In the genomic region with DNA sequence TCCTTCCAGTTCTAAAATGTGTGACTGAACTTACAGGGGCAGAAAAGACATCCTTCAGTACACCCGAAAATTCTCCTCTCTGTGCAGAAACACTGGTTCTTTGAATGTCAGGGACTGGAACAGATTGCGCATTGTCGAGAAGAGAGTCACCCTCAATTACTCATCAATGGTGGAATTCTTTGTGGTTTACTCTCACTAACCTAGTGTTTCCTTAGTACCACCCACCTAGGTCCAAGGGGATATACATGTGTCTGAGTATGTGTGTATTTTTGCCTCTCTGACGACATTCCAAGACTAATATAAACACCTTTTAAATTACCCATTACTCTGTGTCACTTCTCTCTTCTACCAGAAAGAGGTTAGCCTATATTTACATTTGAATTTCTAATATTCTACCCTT, we compare ENCODE assay signal across 1 cellular context.
TF ChIP-seq lines count a peak whose summit lies in the region.

No MANE protein-coding gene starts in this region.

TF ChIP-seq in HepG2, 621 proteins besides CTCF, POLR2A, EP300 and RAD21 (continued from another document):
- TF ChIP-seq, protein P1, sequence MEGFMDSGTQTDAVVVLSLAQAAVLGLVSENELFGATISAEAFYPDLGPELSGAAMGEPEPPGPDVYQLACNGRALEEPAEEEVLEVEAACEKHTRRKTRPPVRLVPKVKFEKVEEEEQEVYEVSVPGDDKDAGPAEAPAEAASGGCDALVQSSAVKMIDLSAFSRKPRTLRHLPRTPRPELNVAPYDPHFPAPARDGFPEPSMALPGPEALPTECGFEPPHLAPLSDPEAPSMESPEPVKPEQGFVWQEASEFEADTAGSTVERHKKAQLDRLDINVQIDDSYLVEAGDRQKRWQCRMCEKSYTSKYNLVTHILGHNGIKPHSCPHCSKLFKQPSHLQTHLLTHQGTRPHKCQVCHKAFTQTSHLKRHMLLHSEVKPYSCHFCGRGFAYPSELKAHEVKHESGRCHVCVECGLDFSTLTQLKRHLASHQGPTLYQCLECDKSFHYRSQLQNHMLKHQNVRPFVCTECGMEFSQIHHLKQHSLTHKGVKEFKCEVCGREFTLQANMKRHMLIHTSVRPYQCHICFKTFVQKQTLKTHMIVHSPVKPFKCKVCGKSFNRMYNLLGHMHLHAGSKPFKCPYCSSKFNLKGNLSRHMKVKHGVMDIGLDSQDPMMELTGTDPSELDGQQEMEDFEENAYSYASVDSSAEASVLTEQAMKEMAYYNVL (CRISPR knock-in tag; IDR thresholded peaks at IDR 0.05; ENCODE audit: borderline replicate concordance) = no peak
- TF ChIP-seq, protein P2, sequence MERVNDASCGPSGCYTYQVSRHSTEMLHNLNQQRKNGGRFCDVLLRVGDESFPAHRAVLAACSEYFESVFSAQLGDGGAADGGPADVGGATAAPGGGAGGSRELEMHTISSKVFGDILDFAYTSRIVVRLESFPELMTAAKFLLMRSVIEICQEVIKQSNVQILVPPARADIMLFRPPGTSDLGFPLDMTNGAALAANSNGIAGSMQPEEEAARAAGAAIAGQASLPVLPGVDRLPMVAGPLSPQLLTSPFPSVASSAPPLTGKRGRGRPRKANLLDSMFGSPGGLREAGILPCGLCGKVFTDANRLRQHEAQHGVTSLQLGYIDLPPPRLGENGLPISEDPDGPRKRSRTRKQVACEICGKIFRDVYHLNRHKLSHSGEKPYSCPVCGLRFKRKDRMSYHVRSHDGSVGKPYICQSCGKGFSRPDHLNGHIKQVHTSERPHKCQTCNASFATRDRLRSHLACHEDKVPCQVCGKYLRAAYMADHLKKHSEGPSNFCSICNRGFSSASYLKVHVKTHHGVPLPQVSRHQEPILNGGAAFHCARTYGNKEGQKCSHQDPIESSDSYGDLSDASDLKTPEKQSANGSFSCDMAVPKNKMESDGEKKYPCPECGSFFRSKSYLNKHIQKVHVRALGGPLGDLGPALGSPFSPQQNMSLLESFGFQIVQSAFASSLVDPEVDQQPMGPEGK (CRISPR knock-in tag; IDR thresholded peaks at IDR 0.05) = no peak
- TF ChIP-seq ADNP (CRISPR knock-in tag; IDR thresholded peaks at IDR 0.05) = no peak
